ENCODE assay signal across 1 cellular context in the genomic region with DNA sequence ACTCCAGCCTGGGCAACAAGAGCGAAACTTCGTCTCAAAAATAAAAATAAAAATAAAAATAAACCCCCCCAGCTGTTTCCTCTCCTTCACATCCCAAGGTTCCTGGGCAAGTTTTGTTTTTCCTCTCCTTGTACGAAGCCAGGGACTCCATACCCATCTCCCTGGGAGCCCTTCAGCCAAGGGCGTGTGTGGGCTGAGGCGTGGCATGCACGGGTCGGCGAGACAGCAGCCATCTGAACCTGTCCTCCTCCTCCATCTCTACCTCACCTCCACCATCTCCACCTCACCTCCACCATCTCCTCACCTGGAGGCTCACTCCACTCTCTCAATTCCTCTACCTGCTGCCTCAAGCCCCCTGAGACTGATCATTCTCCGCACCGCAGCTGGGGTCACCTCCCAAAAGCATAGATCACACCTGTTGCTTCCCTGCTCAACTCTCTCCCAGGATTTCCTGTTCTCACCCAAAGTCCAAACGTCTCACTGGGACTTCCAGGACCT.
TF ChIP-seq lines count a peak whose summit lies in the region.

No MANE protein-coding gene starts in this region.

TF ChIP-seq in H1, 55 proteins besides CTCF, POLR2A, EP300 and RAD21:
- TF ChIP-seq FOSL1 (IDR thresholded peaks at IDR 0.05; ENCODE audit: insufficient read depth, low read depth, low read length), result no peak
